8 cellular contexts compared by ENCODE assay signal in the genomic region with DNA sequence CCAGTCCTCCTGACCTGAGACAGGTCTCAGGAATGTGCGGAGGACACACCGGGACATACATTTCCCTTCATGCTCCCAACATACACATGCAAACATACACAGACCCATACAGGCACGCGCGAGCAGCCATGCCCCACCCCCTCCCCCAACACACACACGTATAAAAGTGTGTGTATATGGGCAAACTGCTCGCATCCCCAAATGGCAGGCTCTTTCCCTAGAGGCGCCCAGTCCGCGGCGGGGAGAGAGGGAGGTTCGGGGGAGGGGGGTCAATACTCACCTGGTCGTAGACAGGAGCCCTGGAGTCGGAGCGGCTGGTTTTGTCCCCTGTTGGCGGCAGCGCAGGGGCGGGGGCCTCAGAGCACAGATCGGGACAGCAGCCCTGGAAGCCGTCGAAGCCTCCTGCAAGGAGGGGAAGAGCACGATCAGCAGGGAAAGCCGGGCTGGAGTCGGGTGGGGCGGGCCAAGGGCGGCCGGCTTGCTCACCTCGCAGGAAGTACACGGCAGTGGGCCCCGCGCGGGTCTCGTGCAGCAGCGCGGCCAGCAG. TPM values are rescaled to one million over a fixed set of nuclear protein-coding genes. Genes with fewer than 3 reads are reported as not detected.
DNase-seq lines count a peak whose midpoint lies in the region; ATAC-seq and TF ChIP-seq lines count a peak whose summit lies in the region.

No MANE protein-coding gene starts in this region.

- H4K20me1 ChIP-seq in BLaER1, result peaks cover 28% of the 10 kb centered on the region

- peak overlapping the region; percentile 95 for H3K27ac ChIP-seq in BLaER1
- H3K27ac ChIP-seq in HL-60 (replicated peaks), result peak overlapping the region; percentile 91
- peak overlapping the region; percentile 67 to 77 (median 70) for H3K27ac ChIP-seq in gastrocnemius medialis

- peak overlapping the region; percentile 95 for H3K4me2 ChIP-seq in BLaER1

- no peaks in the 10 kb centered on the region for H3K27me3 ChIP-seq in BLaER1
- H3K27me3 ChIP-seq in HL-60 (ENCODE audit: insufficient read depth, poor library complexity, severe bottlenecking), result no peaks in the 10 kb centered on the region
- H3K27me3 ChIP-seq in gastrocnemius medialis, result no peaks in the 10 kb centered on the region

- H3K36me3 Mint-ChIP-seq in activated CD4-positive, alpha-beta memory T cell treated with anti-CD3 and anti-CD28 coated beads, Interleukin-2, amount 10 ng/mL, durations not matched to agents 7 days and 5 days (ENCODE audit: low read depth), result peaks cover 13% of the 10 kb centered on the region

- ATAC-seq in gastrocnemius medialis (no peak), HG03139 (IDR thresholded peaks at IDR 0.05; ENCODE audit: unreplicated experiment) (no peak), HG03354 (IDR thresholded peaks at IDR 0.05; ENCODE audit: poor library complexity, severe bottlenecking, unreplicated experiment) (no peak), HG03439 (IDR thresholded peaks at IDR 0.05; ENCODE audit: unreplicated experiment) (no peak)

- DNase-seq in HL-60 (ENCODE audit: low read depth in 1 of 2, low spot score in 1 of 2), result no peak
- peak; percentile 49 for DNase-seq in activated CD4-positive, alpha-beta memory T cell treated with anti-CD3 and anti-CD28 coated beads, Interleukin-2, amount 10 ng/mL, durations not matched to agents 7 days and 5 days
- no peak for DNase-seq in fibroblast of the aortic adventitia (ENCODE audit: low read depth)
- no peak for DNase-seq in gastrocnemius medialis

- peaks cover 67% of the 10 kb centered on the region for H3K4me1 Mint-ChIP-seq in activated CD4-positive, alpha-beta memory T cell treated with anti-CD3 and anti-CD28 coated beads, Interleukin-2, amount 10 ng/mL, durations not matched to agents 7 days and 5 days

- H3K4me3 ChIP-seq in BLaER1 (peak overlapping the region; percentile 96), HL-60 (replicated peaks; ENCODE audit: insufficient read depth, low read length) (peak overlapping the region; percentile 58), fibroblast of the aortic adventitia (ENCODE audit: low read depth, low read length) (peak overlapping the region; percentile 70), gastrocnemius medialis (peak overlapping the region; percentile 44 to 71 (median 58))

- peaks cover 84% of the 10 kb centered on the region for H3K4me1 ChIP-seq in BLaER1
- peaks cover 0 to 7% of the 10 kb centered on the region in 2 donors for H3K4me1 ChIP-seq in gastrocnemius medialis

- TF ChIP-seq CTCF in HL-60 (IDR thresholded peaks at IDR 0.05; ENCODE audit: insufficient read depth, low read length), result no peak
- TF ChIP-seq CTCF in fibroblast of the aortic adventitia (IDR thresholded peaks at IDR 0.05; ENCODE audit: insufficient read depth, low read length), result no peak
- no peak for TF ChIP-seq CTCF in gastrocnemius medialis (IDR thresholded peaks at IDR 0.05 in 4 of 5, conservative IDR thresholded peaks at IDR 0.05 in 1 of 5)

- no peak for TF ChIP-seq POLR2A in gastrocnemius medialis (IDR thresholded peaks at IDR 0.05)

- H3K9ac ChIP-seq in BLaER1, result peak overlapping the region; percentile 94

- H3K27ac Mint-ChIP-seq in activated CD4-positive, alpha-beta memory T cell treated with anti-CD3 and anti-CD28 coated beads, Interleukin-2, amount 10 ng/mL, durations not matched to agents 7 days and 5 days, result peak overlapping the region; percentile 85

- H3K9me3 Mint-ChIP-seq in activated CD4-positive, alpha-beta memory T cell treated with anti-CD3 and anti-CD28 coated beads, Interleukin-2, amount 10 ng/mL, durations not matched to agents 7 days and 5 days, result no peaks in the 10 kb centered on the region

- POLR2A ChIA-PET in activated CD4-positive, alpha-beta memory T cell treated with anti-CD3 and anti-CD28 coated beads, Interleukin-2, amount 10 ng/mL, durations not matched to agents 7 days and 5 days (lab: Charles Lee), result interaction anchor here (0.8 to 7.5 kb wide), 8 partner anchors 14 to 122 kb away, joined by 3 to 91 read pairs (median 16); a partner anchor contains a TSS

- H3K36me3 ChIP-seq in BLaER1 (peaks cover 23% of the 10 kb centered on the region), gastrocnemius medialis (no peaks in the 10 kb centered on the region)

- intact Hi-C loops in gastrocnemius medialis (cut with DNase I; ENCODE audit: low total_unique reads), result loop anchor here (2.0 kb wide), 3 partner anchors 30 to 116 kb away; a partner anchor contains a TSS

- in situ Hi-C loops in gastrocnemius medialis (cut with MboI; ENCODE audit: low sequenced_read_pairs in 4 of 4), result loop anchor here in 2 of 4 donors (25.0 kb wide), 2 partner anchors 118 to 368 kb away; a partner anchor contains a TSS

- H3K9me3 ChIP-seq in BLaER1, result no peaks in the 10 kb centered on the region
- no peaks in the 10 kb centered on the region for H3K9me3 ChIP-seq in gastrocnemius medialis

- H3K4me3 Mint-ChIP-seq in activated CD4-positive, alpha-beta memory T cell treated with anti-CD3 and anti-CD28 coated beads, Interleukin-2, amount 10 ng/mL, durations not matched to agents 7 days and 5 days, result peak overlapping the region; percentile 88

- no peaks in the 10 kb centered on the region for H3K27me3 Mint-ChIP-seq in activated CD4-positive, alpha-beta memory T cell treated with anti-CD3 and anti-CD28 coated beads, Interleukin-2, amount 10 ng/mL, durations not matched to agents 7 days and 5 days

- CTCF ChIA-PET in activated CD4-positive, alpha-beta memory T cell treated with anti-CD3 and anti-CD28 coated beads, Interleukin-2, amount 10 ng/mL, durations not matched to agents 7 days and 5 days (lab: Charles Lee), result interaction anchor here (0.9 to 13.4 kb wide), 3 partner anchors 31 to 152 kb away, joined by 3 to 323 read pairs (median 5); no protein-coding TSS in a partner anchor

RNA-seq across cellular contexts. Expression of a gene that starts 0.7 kb away (rescaled TPM):
- total RNA-seq in activated CD4-positive, alpha-beta memory T cell treated with anti-CD3 and anti-CD28 coated beads, Interleukin-2, amount 10 ng/mL, durations not matched to agents 7 days and 5 days, result 10 to 100 TPM; 40.8 to 42.5 TPM
- 0.36 and 1.4 TPM in 2 replicates for total RNA-seq in fibroblast of the aortic adventitia (ENCODE audit: low replicate concordance)
- 1 to 10 TPM; 1.6 to 4.0 (median 2.9) TPM for total RNA-seq in gastrocnemius medialis

RNA-seq across cellular contexts. Expression of a gene that starts 6.3 kb away (rescaled TPM):
- total RNA-seq in activated CD4-positive, alpha-beta memory T cell treated with anti-CD3 and anti-CD28 coated beads, Interleukin-2, amount 10 ng/mL, durations not matched to agents 7 days and 5 days, result under 1 TPM; 0.25 to 0.53 TPM
- not detected in 2 replicates for total RNA-seq in fibroblast of the aortic adventitia (ENCODE audit: low replicate concordance)
- total RNA-seq in gastrocnemius medialis, result not detected

RNA-seq across cellular contexts. Expression of a gene that starts 28.2 kb away (rescaled TPM):
- total RNA-seq in activated CD4-positive, alpha-beta memory T cell treated with anti-CD3 and anti-CD28 coated beads, Interleukin-2, amount 10 ng/mL, durations not matched to agents 7 days and 5 days, result under 1 TPM in 1 of 2 experiments, not detected in 1; 0.05 TPM
- total RNA-seq in fibroblast of the aortic adventitia (ENCODE audit: low replicate concordance) (under 0.01 TPM in 1 of 2 replicates, not detected in the other), gastrocnemius medialis (1 to 10 TPM; 2.4 to 5.6 (median 3.6) TPM)

Comparison
In these comparisons a context has a peak if more than half of its experiments do, and no peak if none do; other contexts are left out.
1. RNA of a gene that starts 0.7 kb away (total RNA-seq): 40.8 to 42.5 TPM in activated CD4-positive, alpha-beta memory T cell treated with anti-CD3 and anti-CD28 coated beads, Interleukin-2, amount 10 ng/mL, durations not matched to agents 7 days and 5 days; 1.6 to 4.0 TPM in gastrocnemius medialis and 0.36 to 1.4 TPM in fibroblast of the aortic adventitia; every median in the first group is over 4 times any median in the second.
2. Peak in every context shown above with its lines, with median percentiles within 50 percentile points of each other: H3K27ac ChIP-seq and H3K4me3 ChIP-seq.